2 cellular contexts compared by ENCODE assay signal in the genomic region with DNA sequence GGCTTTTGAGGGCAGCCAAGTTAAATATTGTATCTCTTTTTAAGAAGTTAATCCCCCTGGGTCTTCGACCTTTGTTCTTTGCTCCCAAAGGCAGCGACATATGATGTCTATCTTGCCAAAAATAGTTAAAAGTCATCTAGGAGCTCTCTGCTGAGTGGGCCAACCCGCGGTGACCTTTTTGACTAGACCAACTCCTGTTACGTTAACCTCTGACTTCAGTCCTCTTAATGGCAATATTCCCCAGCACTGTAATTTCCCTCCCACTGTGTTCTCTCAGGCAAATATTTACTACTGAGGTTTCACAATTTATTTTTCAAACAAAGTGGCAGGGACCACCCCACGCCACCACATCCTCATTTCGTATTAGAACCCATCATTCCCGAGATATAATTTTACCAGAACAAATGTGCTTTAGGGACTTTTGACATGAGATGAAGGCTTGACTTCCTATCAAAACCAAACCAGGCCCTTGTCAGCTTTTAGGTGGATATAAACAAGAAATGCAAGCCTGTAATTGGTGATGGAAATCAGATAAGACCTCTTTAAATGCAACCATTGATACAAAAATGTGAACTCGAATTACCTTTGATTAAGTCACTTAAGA.
A peak's percentile ranks its signal among the peaks of the same experiment; 100 is the strongest.
TF ChIP-seq lines count a peak whose summit lies in the region.

No MANE protein-coding gene starts in this region.

TF ChIP-seq in liver, 16 proteins besides CTCF, POLR2A, EP300 and RAD21 (continued from another document):
- TF ChIP-seq, protein P1, sequence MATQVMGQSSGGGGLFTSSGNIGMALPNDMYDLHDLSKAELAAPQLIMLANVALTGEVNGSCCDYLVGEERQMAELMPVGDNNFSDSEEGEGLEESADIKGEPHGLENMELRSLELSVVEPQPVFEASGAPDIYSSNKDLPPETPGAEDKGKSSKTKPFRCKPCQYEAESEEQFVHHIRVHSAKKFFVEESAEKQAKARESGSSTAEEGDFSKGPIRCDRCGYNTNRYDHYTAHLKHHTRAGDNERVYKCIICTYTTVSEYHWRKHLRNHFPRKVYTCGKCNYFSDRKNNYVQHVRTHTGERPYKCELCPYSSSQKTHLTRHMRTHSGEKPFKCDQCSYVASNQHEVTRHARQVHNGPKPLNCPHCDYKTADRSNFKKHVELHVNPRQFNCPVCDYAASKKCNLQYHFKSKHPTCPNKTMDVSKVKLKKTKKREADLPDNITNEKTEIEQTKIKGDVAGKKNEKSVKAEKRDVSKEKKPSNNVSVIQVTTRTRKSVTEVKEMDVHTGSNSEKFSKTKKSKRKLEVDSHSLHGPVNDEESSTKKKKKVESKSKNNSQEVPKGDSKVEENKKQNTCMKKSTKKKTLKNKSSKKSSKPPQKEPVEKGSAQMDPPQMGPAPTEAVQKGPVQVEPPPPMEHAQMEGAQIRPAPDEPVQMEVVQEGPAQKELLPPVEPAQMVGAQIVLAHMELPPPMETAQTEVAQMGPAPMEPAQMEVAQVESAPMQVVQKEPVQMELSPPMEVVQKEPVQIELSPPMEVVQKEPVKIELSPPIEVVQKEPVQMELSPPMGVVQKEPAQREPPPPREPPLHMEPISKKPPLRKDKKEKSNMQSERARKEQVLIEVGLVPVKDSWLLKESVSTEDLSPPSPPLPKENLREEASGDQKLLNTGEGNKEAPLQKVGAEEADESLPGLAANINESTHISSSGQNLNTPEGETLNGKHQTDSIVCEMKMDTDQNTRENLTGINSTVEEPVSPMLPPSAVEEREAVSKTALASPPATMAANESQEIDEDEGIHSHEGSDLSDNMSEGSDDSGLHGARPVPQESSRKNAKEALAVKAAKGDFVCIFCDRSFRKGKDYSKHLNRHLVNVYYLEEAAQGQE (IDR thresholded peaks at IDR 0.05), result no peak
- no peak for TF ChIP-seq HNF4G (IDR thresholded peaks at IDR 0.05)
- peak; percentile 10 to 35 for TF ChIP-seq RXRA (IDR thresholded peaks at IDR 0.05)
- peak; percentile 38 to 64 for TF ChIP-seq HNF4A (conservative IDR thresholded peaks at IDR 0.05)

TF ChIP-seq in HepG2, 621 proteins besides CTCF, POLR2A, EP300 and RAD21 (continued from another document):
- TF ChIP-seq, protein P2, sequence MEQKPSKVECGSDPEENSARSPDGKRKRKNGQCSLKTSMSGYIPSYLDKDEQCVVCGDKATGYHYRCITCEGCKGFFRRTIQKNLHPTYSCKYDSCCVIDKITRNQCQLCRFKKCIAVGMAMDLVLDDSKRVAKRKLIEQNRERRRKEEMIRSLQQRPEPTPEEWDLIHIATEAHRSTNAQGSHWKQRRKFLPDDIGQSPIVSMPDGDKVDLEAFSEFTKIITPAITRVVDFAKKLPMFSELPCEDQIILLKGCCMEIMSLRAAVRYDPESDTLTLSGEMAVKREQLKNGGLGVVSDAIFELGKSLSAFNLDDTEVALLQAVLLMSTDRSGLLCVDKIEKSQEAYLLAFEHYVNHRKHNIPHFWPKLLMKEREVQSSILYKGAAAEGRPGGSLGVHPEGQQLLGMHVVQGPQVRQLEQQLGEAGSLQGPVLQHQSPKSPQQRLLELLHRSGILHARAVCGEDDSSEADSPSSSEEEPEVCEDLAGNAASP (CRISPR knock-in tag; IDR thresholded peaks at IDR 0.05; ENCODE audit: borderline replicate concordance), result no peak
- TF ChIP-seq ZNF263 (CRISPR knock-in tag; IDR thresholded peaks at IDR 0.05), result no peak
- TF ChIP-seq, protein P3, sequence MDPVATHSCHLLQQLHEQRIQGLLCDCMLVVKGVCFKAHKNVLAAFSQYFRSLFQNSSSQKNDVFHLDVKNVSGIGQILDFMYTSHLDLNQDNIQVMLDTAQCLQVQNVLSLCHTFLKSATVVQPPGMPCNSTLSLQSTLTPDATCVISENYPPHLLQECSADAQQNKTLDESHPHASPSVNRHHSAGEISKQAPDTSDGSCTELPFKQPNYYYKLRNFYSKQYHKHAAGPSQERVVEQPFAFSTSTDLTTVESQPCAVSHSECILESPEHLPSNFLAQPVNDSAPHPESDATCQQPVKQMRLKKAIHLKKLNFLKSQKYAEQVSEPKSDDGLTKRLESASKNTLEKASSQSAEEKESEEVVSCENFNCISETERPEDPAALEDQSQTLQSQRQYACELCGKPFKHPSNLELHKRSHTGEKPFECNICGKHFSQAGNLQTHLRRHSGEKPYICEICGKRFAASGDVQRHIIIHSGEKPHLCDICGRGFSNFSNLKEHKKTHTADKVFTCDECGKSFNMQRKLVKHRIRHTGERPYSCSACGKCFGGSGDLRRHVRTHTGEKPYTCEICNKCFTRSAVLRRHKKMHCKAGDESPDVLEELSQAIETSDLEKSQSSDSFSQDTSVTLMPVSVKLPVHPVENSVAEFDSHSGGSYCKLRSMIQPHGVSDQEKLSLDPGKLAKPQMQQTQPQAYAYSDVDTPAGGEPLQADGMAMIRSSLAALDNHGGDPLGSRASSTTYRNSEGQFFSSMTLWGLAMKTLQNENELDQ (CRISPR knock-in tag; IDR thresholded peaks at IDR 0.05; ENCODE audit: borderline replicate concordance), result no peak
